29 cellular contexts compared by ENCODE assay signal in the genomic region with DNA sequence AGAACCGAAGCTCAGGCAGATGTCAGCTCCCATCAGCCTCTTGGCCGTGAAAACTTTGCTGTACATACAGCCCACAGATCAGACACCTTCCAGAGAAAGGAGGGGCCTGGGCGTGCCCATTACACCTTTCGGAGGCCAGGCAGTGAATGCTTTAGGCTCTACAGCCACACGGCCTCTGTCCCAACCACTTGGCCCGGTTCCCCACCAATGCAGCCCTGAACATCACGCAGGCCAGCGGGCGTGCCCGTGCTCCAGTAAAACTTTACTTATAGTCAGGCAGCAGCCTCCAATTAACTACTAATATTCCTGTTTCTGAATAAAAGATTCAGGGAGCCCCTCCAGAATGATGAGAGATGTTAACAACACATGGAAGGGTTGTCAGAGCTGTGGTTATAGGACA. TPM values are rescaled to one million over a fixed set of nuclear protein-coding genes. Genes with fewer than 3 reads are reported as not detected.
A peak's percentile ranks its signal among the peaks of the same experiment; 100 is the strongest.
DNase-seq lines count a peak whose midpoint lies in the region; ATAC-seq, FAIRE-seq and TF ChIP-seq lines count a peak whose summit lies in the region.
"Had no signal": no experiment of that assay in that cellular context is flagged by ENCODE, and none has a peak within 500 bp of the region (broad histone marks: within the 10 kb centered on the region; RNA-seq: fewer than 3 reads in every experiment).

No MANE protein-coding gene starts in this region.

- no peak overlapping the region for H2BK5ac ChIP-seq in neuronal stem cell (ENCODE audit: low read length)

- no peak overlapping the region for H2BK15ac ChIP-seq in neuronal stem cell (ENCODE audit: low read length)

- H3K27me3 ChIP-seq in BLaER1 treated with 17β-estradiol and CSF1 and Interleukin-3, amounts not matched to agents 10 nM and 100 nM = no peaks in the 10 kb centered on the region
- H3K27me3 ChIP-seq in Karpas-422 (ENCODE audit: low read length) (no peaks in the 10 kb centered on the region), GM12878 (replicated peaks in 1 of 2; ENCODE audit: control insufficient read depth in 2 of 2, insufficient read depth in 2 of 2, low read length in 1 of 2) (no peaks in the 10 kb centered on the region), neuronal stem cell (ENCODE audit: control insufficient read depth in 3 of 3, insufficient read depth in 3 of 3, low read depth in 1 of 3, low read length in 3 of 3) (no peaks in the 10 kb centered on the region)
- H3K27me3 ChIP-seq: tibial nerve had no signal

- no peak overlapping the region for H3K23ac ChIP-seq in neuronal stem cell (ENCODE audit: low read depth, low read length, poor library complexity)

- in situ Hi-C loops in GM12878 (cut with MboI) = no loop called here

- peaks cover 90 to 100% (median 97%) of the 10 kb centered on the region in 10 experiments for H3K4me1 ChIP-seq in BLaER1 treated with 17β-estradiol and CSF1 and Interleukin-3, amounts not matched to agents 10 nM and 100 nM
- H3K4me1 ChIP-seq in Karpas-422 (ENCODE audit: low read length) (peaks cover 80% of the 10 kb centered on the region), GM12878 (ENCODE audit: control insufficient read depth, insufficient read depth, low read length) (peaks cover 98% of the 10 kb centered on the region), neuronal stem cell (ENCODE audit: control insufficient read depth in 2 of 2, insufficient read depth in 1 of 2, low read depth in 1 of 2, low read length in 2 of 2) (peaks cover 0 to 2% of the 10 kb centered on the region in 2 donors)
- H3K4me1 ChIP-seq: Caco-2 had no signal

- intact Hi-C loops in GM12878 (cut with micrococcal nuclease; ENCODE audit: unreplicated experiment) = loop anchor here (1.0 to 10.0 kb wide), 4 partner anchors 15 to 188 kb away; partner anchors contain the start of gene CLPTM1L

- H3K14ac ChIP-seq in neuronal stem cell (ENCODE audit: low read length) = no peak overlapping the region

- POLR2A ChIA-PET in GM12878 (lab: Charles Lee) = interaction anchor here (1.0 to 6.3 kb wide), 6 partner anchors 13 to 36 kb away, joined by 3 to 108 read pairs (median 8); partner anchors contain the start of gene LPCAT1

- TF ChIP-seq RAD21 in GM12878 (IDR thresholded peaks at IDR 0.05; ENCODE audit: insufficient read depth, low read depth, low read length) = no peak

- H3K18ac ChIP-seq in neuronal stem cell (ENCODE audit: low read length) = no peak overlapping the region

- H3K4me2 ChIP-seq in BLaER1 treated with 17β-estradiol and CSF1 and Interleukin-3, amounts not matched to agents 10 nM and 100 nM = peak overlapping the region in 9 of 11 experiments; percentile 5 to 89 (median 81); a peak in 12 of 22 replicates
- H3K4me2 ChIP-seq in Karpas-422 (ENCODE audit: low read depth, low read length, poor library complexity, severe bottlenecking) (no peak overlapping the region), GM12878 (ENCODE audit: control insufficient read depth, insufficient read depth) (peak overlapping the region; percentile 95), neuronal stem cell (ENCODE audit: insufficient read depth, low read length, poor library complexity, severe bottlenecking) (no peak overlapping the region)

- H3K9ac ChIP-seq in BLaER1 treated with 17β-estradiol and CSF1 and Interleukin-3, amounts not matched to agents 10 nM and 100 nM = no peak overlapping the region; a peak in 1 of 22 replicates
- no peak overlapping the region for H3K9ac ChIP-seq in Karpas-422 (ENCODE audit: low read length)
- peak overlapping the region; percentile 60 for H3K9ac ChIP-seq in GM12878 (ENCODE audit: control insufficient read depth, insufficient read depth, low read length)
- peak overlapping the region; percentile 50 for H3K9ac ChIP-seq in neuronal stem cell (ENCODE audit: low read depth, low read length, poor library complexity)

- WGBS in GM12878 (ENCODE audit: insufficient coverage, insufficient replicate concordance, low lambda C conversion rate, missing lambda C conversion rate) = 91% methylated on average over 10 of the region's 10 CpGs
- WGBS in neuronal stem cell (ENCODE audit: extremely low coverage in 2 of 2, insufficient read length in 2 of 2, insufficient replicate concordance in 1 of 2), 2 donors = no CpG with 5 or more reads among the region's 10 CpGs

- H3K4ac ChIP-seq in neuronal stem cell (ENCODE audit: low read length) = no peak overlapping the region

- H3K9me2 ChIP-seq in Karpas-422 (replicated peaks; ENCODE audit: insufficient read depth, low read length) = no peaks in the 10 kb centered on the region

- H3K36me3 ChIP-seq in BLaER1 treated with 17β-estradiol and CSF1 and Interleukin-3, amounts not matched to agents 10 nM and 100 nM = peaks cover 8 to 51% (median 36%) of the 10 kb centered on the region in 11 experiments; a peak in 20 of 22 replicates
- H3K36me3 ChIP-seq in Karpas-422 (ENCODE audit: insufficient read depth, low read length) (peaks cover 6% of the 10 kb centered on the region; the same call in 1 of the 2 replicates), GM12878 (ENCODE audit: control insufficient read depth in 2 of 2, insufficient read depth in 2 of 2, low read length in 1 of 2) (peaks cover 6 to 24% of the 10 kb centered on the region in 2 experiments), neuronal stem cell (replicated peaks in 1 of 2; ENCODE audit: control insufficient read depth in 2 of 2, insufficient read depth in 2 of 2, low read length in 2 of 2) (peaks cover 25 to 52% of the 10 kb centered on the region in 2 donors)

- H3K9me3 ChIP-seq in BLaER1 treated with 17β-estradiol and CSF1 and Interleukin-3, amounts not matched to agents 10 nM and 100 nM (replicated peaks in 1 of 11) = no peaks in the 10 kb centered on the region
- H3K9me3 ChIP-seq in Karpas-422 (ENCODE audit: low read length) (no peaks in the 10 kb centered on the region), GM12878 (replicated peaks; ENCODE audit: control insufficient read depth, insufficient read depth, low read length) (no peaks in the 10 kb centered on the region), neuronal stem cell (replicated peaks in 1 of 2; ENCODE audit: control insufficient read depth in 2 of 2, insufficient read depth in 1 of 2, low read depth in 1 of 2, low read length in 2 of 2) (no peaks in the 10 kb centered on the region)
- H3K9me3 ChIP-seq: Caco-2, tibial nerve had no signal

- no peak overlapping the region for H2AK5ac ChIP-seq in neuronal stem cell (ENCODE audit: low read depth, low read length)

- H2BK12ac ChIP-seq in neuronal stem cell (ENCODE audit: low read length) = no peak overlapping the region

- H2AFZ ChIP-seq in Karpas-422 (ENCODE audit: low read length) = no peak overlapping the region
- H2AFZ ChIP-seq in GM12878 (ENCODE audit: control insufficient read depth, low read depth, low read length) = no peak overlapping the region
- no peak overlapping the region for H2AFZ ChIP-seq in neuronal stem cell (ENCODE audit: low read length)

- H2BK120ac ChIP-seq in neuronal stem cell (ENCODE audit: low read depth, low read length) = no peak overlapping the region

- TF ChIP-seq CTCF in GM12878 (IDR thresholded peaks at IDR 0.05 in 2 of 3, conservative IDR thresholded peaks at IDR 0.05 in 1 of 3; ENCODE audit: control insufficient read depth in 2 of 3, extremely low read depth in 1 of 3, insufficient read depth in 1 of 3, low read depth in 3 of 3, low read length in 3 of 3) = no peak

- BruUV-seq in GM12878 (replicated peaks; lab: Mats Ljungman, UMichigan) = no TSS peak

- SMC1A ChIA-PET in GM12878 (lab: Charles Lee; ENCODE audit: uncharacterized antibody, unreplicated experiment) = interaction anchor here (0.7 to 6.1 kb wide), 10 partner anchors 10 to 94 kb away, joined by 3 to 93 read pairs (median 3); no protein-coding TSS in a partner anchor

- TF ChIP-seq EP300 in GM12878 (IDR thresholded peaks at IDR 0.05; ENCODE audit: borderline replicate concordance in 1 of 2, control insufficient read depth in 1 of 2, low read depth in 2 of 2, low read length in 2 of 2) = no peak

- peaks cover 49 to 100% (median 99%) of the 10 kb centered on the region in 11 experiments; a peak in 21 of 22 replicates for H4K20me1 ChIP-seq in BLaER1 treated with 17β-estradiol and CSF1 and Interleukin-3, amounts not matched to agents 10 nM and 100 nM
- H4K20me1 ChIP-seq in Karpas-422 (ENCODE audit: insufficient read depth, low read depth, low read length) (peaks cover 27% of the 10 kb centered on the region), GM12878 (ENCODE audit: control insufficient read depth, insufficient read depth) (no peaks in the 10 kb centered on the region)

- H3K79me2 ChIP-seq in Karpas-422 (ENCODE audit: low read length) = peaks cover 63% of the 10 kb centered on the region
- H3K79me2 ChIP-seq in GM12878 (ENCODE audit: control insufficient read depth, insufficient read depth, low read length) = peaks cover 64% of the 10 kb centered on the region

- no peak overlapping the region for H3K4me3 ChIP-seq in BLaER1 treated with 17β-estradiol and CSF1 and Interleukin-3, amounts not matched to agents 10 nM and 100 nM
- H3K4me3 ChIP-seq in Karpas-422 (ENCODE audit: low read length) = no peak overlapping the region
- no peak overlapping the region for H3K4me3 ChIP-seq in GM12878
- H3K4me3 ChIP-seq in neuronal stem cell (ENCODE audit: low read length in 2 of 2) = no peak overlapping the region
- H3K4me3 ChIP-seq: skin epidermis, tibial nerve had no signal

- no peak overlapping the region for H4K91ac ChIP-seq in neuronal stem cell (ENCODE audit: low read depth, low read length, poor library complexity)

- CTCF ChIA-PET in GM12878 (lab: Yijun Ruan, JAX) = interaction anchor here (1.3 to 3.7 kb wide), 5 partner anchors 10 to 37 kb away, joined by 7 to 20 read pairs (median 11); no protein-coding TSS in a partner anchor

- RAD21 ChIA-PET in GM12878 (lab: Charles Lee; ENCODE audit: unreplicated experiment) = interaction anchor here (1.1 to 3.7 kb wide), 5 partner anchors 10 to 94 kb away, joined by 3 to 33 read pairs (median 18); partner anchors contain the start of gene LPCAT1

- no peak for TF ChIP-seq POLR2A in GM12878 (IDR thresholded peaks at IDR 0.05; ENCODE audit: low read depth, low read length)

- no peak overlapping the region for H4K8ac ChIP-seq in neuronal stem cell (ENCODE audit: low read depth, low read length)

- peaks cover 28% of the 10 kb centered on the region for H3K79me1 ChIP-seq in neuronal stem cell (ENCODE audit: low read depth, low read length)

- DNase-seq in Karpas-422 (no peak), GM12878 (ENCODE audit: low read depth, low spot score) (no peak), neuronal stem cell (ENCODE audit: low spot score) (no peak), A172 (ENCODE audit: low spot score) (no peak)
- DNase-seq in NK-92 treated with Interleukin-12 subunit alpha and Interleukin-12 subunit beta, amount 100 ng/mL, for 24 hours (lab: John Stamatoyannopoulos, UW) = no peak
- DNase-seq: activated CD4-positive, alpha-beta T cell treated with anti-CD3 and anti-CD28 coated beads for 4 hours; activated effector memory CD4-positive, alpha-beta T cell treated with anti-CD3 and anti-CD28 coated beads, Interleukin-2, amount 50 U/mL, for 16 hours; activated T-cell treated with anti-CD3 and anti-CD28 coated beads for 4 hours; Caco-2; central memory CD4-positive, alpha-beta T cell; mesendoderm; NCI-H1092 treated with DMSO at 0.1 percent for 48 hours; NCI-H187; NCI-H526 treated with DMSO at 0.1 percent for 48 hours; stimulated activated CD4-positive, alpha-beta T cell treated with anti-CD3 and anti-CD28 coated beads, Interleukin-1b, Interleukin-23, amount 100 ng/mL, for 48 hours; stimulated activated CD8-positive, alpha-beta memory T cell treated with anti-CD3 and anti-CD28 coated beads, Interleukin-4, amount 100 ng/mL, for 48 hours; T-helper 1 cell had no signal

- no peak for FAIRE-seq in GM12878 (lab: Jason Lieb, UNC)
- FAIRE-seq: TTC549 had no signal

- no peak overlapping the region for H3K27ac ChIP-seq in BLaER1 treated with 17β-estradiol and CSF1 and Interleukin-3, amounts not matched to agents 10 nM and 100 nM
- 0 out of 2 replicates have a peak overlapping the region, but pooled peaks have one; percentile 38 for H3K27ac ChIP-seq in Karpas-422 (ENCODE audit: low read length)
- H3K27ac ChIP-seq in GM12878 (ENCODE audit: control insufficient read depth, insufficient read depth) = peak overlapping the region; percentile 87
- H3K27ac ChIP-seq in neuronal stem cell (replicated peaks; ENCODE audit: low read length) = no peak overlapping the region
- H3K27ac ChIP-seq: tibial nerve had no signal

- ATAC-seq in GM12878 (no peak), HG03139 (IDR thresholded peaks at IDR 0.05; ENCODE audit: unreplicated experiment) (no peak), esophagus mucosa (no peak)

RNA-seq across cellular contexts. Expression of gene LPCAT1, which starts 23.9 kb away (rescaled TPM):
- 115 and 124 TPM in 2 replicates for total RNA-seq in Karpas-422 (2014; rRNA removed; shearing (Covaris generic); ENCODE audit: low replicate concordance)
- 365 and 373 TPM in 2 replicates for total RNA-seq in GM12878 (2013; cell fraction: nucleolus; rRNA removed)
- 67.6 and 74.7 TPM in 2 replicates for total RNA-seq in GM12878 (2014; rRNA removed)
- 58.9 and 59.4 TPM in 2 replicates for total RNA-seq in GM12878 (2014; rRNA removed; fragmentation: Illumina TruSeq; extraction: Trizol)
- total RNA-seq in GM12878 (2021) = 109 TPM in 2 replicates
- 26.1 TPM for polyA plus RNA-seq in GM12878 (2011; ENCODE audit: low read depth)
- 63.6 and 70.6 TPM in 2 replicates for polyA plus RNA-seq in GM12878 (2011; rRNA removed)
- polyA plus RNA-seq in GM12878 (2011; cell fraction: cytosol; rRNA removed) = 70.3 and 92.5 TPM in 2 replicates
- 197 and 246 TPM in 2 replicates for polyA plus RNA-seq in GM12878 (2011; cell fraction: nucleus; rRNA removed)
- 41.3 and 58.7 TPM in 2 replicates for polyA plus RNA-seq in GM12878 (2012)
- 84.5 and 93.5 TPM in 2 replicates for polyA plus RNA-seq in GM12878 (2014; fragmentation: Illumina TruSeq; extraction: Trizol)
- polyA plus RNA-seq in GM12878 (2014; fragmentation: Nextera tagmentation; extraction: Ambion mirVana) = 1 to 10 TPM; 2.3 to 7.0 TPM
- polyA plus RNA-seq in GM12878 (2014; rRNA removed) = 94.1 and 94.8 TPM in 2 replicates
- polyA plus RNA-seq in GM12878 (2016; fragmentation: Nextera tagmentation; extraction: Ambion mirVana) = 10 to 100 TPM; 60.2 to 82.4 TPM
- 43.1 and 54.4 TPM in 2 replicates for polyA minus RNA-seq in GM12878 (2011; rRNA and poly(A)+ RNA removed)
- 25.0 and 34.6 TPM in 2 replicates for polyA minus RNA-seq in GM12878 (2011; cell fraction: cytosol; rRNA and poly(A)+ RNA removed)
- 71.8 and 93.6 TPM in 2 replicates for polyA minus RNA-seq in GM12878 (2011; cell fraction: nucleus; rRNA and poly(A)+ RNA removed)
- polyA plus RNA-seq in neuronal stem cell (2013, experiment 1 of 2) = 92.2 TPM
- 93.4 TPM for polyA plus RNA-seq in neuronal stem cell (2013, experiment 2 of 2)
- 46.1 and 97.1 TPM in 2 replicates for total RNA-seq in A172 (2014; rRNA removed; shearing (Covaris generic))
- total RNA-seq in esophagus mucosa = 15.0 TPM

RNA-seq across cellular contexts. Expression of gene SLC6A3, which starts 54.6 kb away (rescaled TPM):
- not detected in 2 replicates for total RNA-seq in Karpas-422 (2014; rRNA removed; shearing (Covaris generic); ENCODE audit: low replicate concordance)
- not detected in 2 replicates for total RNA-seq in GM12878 (2013; cell fraction: nucleolus; rRNA removed)
- total RNA-seq in GM12878 (2014; rRNA removed) = not detected in 2 replicates
- not detected in 2 replicates for total RNA-seq in GM12878 (2014; rRNA removed; fragmentation: Illumina TruSeq; extraction: Trizol)
- not detected in 2 replicates for total RNA-seq in GM12878 (2021)
- not detected for polyA plus RNA-seq in GM12878 (2011; ENCODE audit: low read depth)
- 0.01 TPM in 1 of 2 replicates, not detected in the other for polyA plus RNA-seq in GM12878 (2011; rRNA removed)
- polyA plus RNA-seq in GM12878 (2011; cell fraction: cytosol; rRNA removed) = 0.05 TPM in 1 of 2 replicates, not detected in the other
- not detected in 2 replicates for polyA plus RNA-seq in GM12878 (2011; cell fraction: nucleus; rRNA removed)
- 0.07 and 0.18 TPM in 2 replicates for polyA plus RNA-seq in GM12878 (2012)
- polyA plus RNA-seq in GM12878 (2014; fragmentation: Illumina TruSeq; extraction: Trizol) = not detected in 2 replicates
- polyA plus RNA-seq in GM12878 (2014; fragmentation: Nextera tagmentation; extraction: Ambion mirVana) = not detected
- polyA plus RNA-seq in GM12878 (2014; rRNA removed) = not detected in 2 replicates
- polyA plus RNA-seq in GM12878 (2016; fragmentation: Nextera tagmentation; extraction: Ambion mirVana) = not detected
- polyA minus RNA-seq in GM12878 (2011; rRNA and poly(A)+ RNA removed) = not detected in 2 replicates
- polyA minus RNA-seq in GM12878 (2011; cell fraction: cytosol; rRNA and poly(A)+ RNA removed) = not detected in 2 replicates
- not detected in 2 replicates for polyA minus RNA-seq in GM12878 (2011; cell fraction: nucleus; rRNA and poly(A)+ RNA removed)
- polyA plus RNA-seq in neuronal stem cell (2013, experiment 1 of 2) = 0.26 TPM
- 0.15 TPM for polyA plus RNA-seq in neuronal stem cell (2013, experiment 2 of 2)
- total RNA-seq in A172 (2014; rRNA removed; shearing (Covaris generic)) = not detected in 2 replicates
- total RNA-seq in esophagus mucosa = 0.16 TPM
- total RNA-seq: Caco-2, dermis microvascular lymphatic vessel endothelial cell, left lobe of liver, pulmonary artery endothelial cell, RPMI7951, SK-MEL-5 had no signal
- polyA plus RNA-seq: BJ had no signal

Comparison
In these comparisons a context has a peak if more than half of its experiments do, and no peak if none do; other contexts are left out.
1. H3K27ac ChIP-seq: peak in Karpas-422 (single experiment) and GM12878 (single experiment); none in BLaER1 treated with 17β-estradiol and CSF1 and Interleukin-3, amounts not matched to agents 10 nM and 100 nM (0 of 11) and neuronal stem cell (single experiment).
2. H3K4me2 ChIP-seq: peak in BLaER1 treated with 17β-estradiol and CSF1 and Interleukin-3, amounts not matched to agents 10 nM and 100 nM (9 of 11) and GM12878 (single experiment); none in Karpas-422 (single experiment) and neuronal stem cell (single experiment).
3. H3K9ac ChIP-seq: peak in GM12878 (single experiment) and neuronal stem cell (single experiment); none in BLaER1 treated with 17β-estradiol and CSF1 and Interleukin-3, amounts not matched to agents 10 nM and 100 nM (0 of 11) and Karpas-422 (single experiment).